ENCODE assay signal across 1 cellular context in genomic region chr9:127586096-127586495, GRCh38.
A peak's percentile ranks its signal among the peaks of the same experiment; 100 is the strongest.
TF ChIP-seq lines count a peak whose summit lies in the region.

No MANE protein-coding gene starts in this region.

TF ChIP-seq in GM12878, 131 proteins besides CTCF, POLR2A, EP300 and RAD21:
- TF ChIP-seq BCL3 (IDR thresholded peaks at IDR 0.05; ENCODE audit: borderline replicate concordance, insufficient read depth, low read depth, low read length, poor library complexity, severe bottlenecking) (peak; percentile 100), PBX3 (IDR thresholded peaks at IDR 0.05; ENCODE audit: insufficient replicate concordance, low read depth, low read length) (peak; percentile 67), STAT3 (IDR thresholded peaks at IDR 0.05; ENCODE audit: low read depth, low read length) (no peak), TCF3 (IDR thresholded peaks at IDR 0.05; ENCODE audit: borderline replicate concordance, insufficient read depth, low read depth, low read length) (peak; percentile 56; the same call in 1 of the 2 replicates)
